26 cellular contexts compared by ENCODE assay signal in genomic region chr9:466749-467148, GRCh38. TPM values are rescaled to one million over a fixed set of nuclear protein-coding genes. Genes with fewer than 3 reads are reported as not detected.
A peak's percentile ranks its signal among the peaks of the same experiment; 100 is the strongest.
DNase-seq lines count a peak whose midpoint lies in the region; ATAC-seq, FAIRE-seq and TF ChIP-seq lines count a peak whose summit lies in the region.
"Had no signal": no experiment of that assay in that cellular context is flagged by ENCODE, and none has a peak within 500 bp of the region (broad histone marks: within the 10 kb centered on the region; RNA-seq: fewer than 3 reads in every experiment).

No MANE protein-coding gene starts in this region.

- no peak for TF ChIP-seq CTCF in H1 (IDR thresholded peaks at IDR 0.05; ENCODE audit: control extremely low read depth in 1 of 3, insufficient read depth in 1 of 3, low read depth in 1 of 3, low read length in 3 of 3)

- no peaks in the 10 kb centered on the region for H3K27me3 ChIP-seq in CD4-positive, alpha-beta memory T cell (ENCODE audit: insufficient read depth, low read length)
- H3K27me3 ChIP-seq in H1 (replicated peaks in 1 of 4; ENCODE audit: control insufficient read depth in 3 of 4, extremely low read depth in 1 of 4, insufficient read depth in 3 of 4, low read length in 3 of 4): peaks cover 0 to 5% (median 2%) of the 10 kb centered on the region in 4 experiments; a peak in 2 of 7 replicates
- H3K27me3 ChIP-seq: MG63 had no signal

- H4K20me1 ChIP-seq in H1 (replicated peaks in 1 of 2; ENCODE audit: control insufficient read depth in 1 of 2, insufficient read depth in 2 of 2, low read length in 2 of 2): no peaks in the 10 kb centered on the region

- no peak overlapping the region for H3K23ac ChIP-seq in H1 (ENCODE audit: insufficient read length)

- H3K79me2 ChIP-seq in H1 (ENCODE audit: control insufficient read depth in 1 of 2, insufficient read depth in 2 of 2, low read length in 2 of 2): peaks cover 0 to 6% of the 10 kb centered on the region in 2 experiments; a peak in 1 of 4 replicates

- H3K4me1 Mint-ChIP-seq in CD4-positive, alpha-beta memory T cell: peaks cover 17 to 28% (median 22%) of the 10 kb centered on the region in 4 donors
- peaks cover 13 to 23% (median 19%) of the 10 kb centered on the region in 3 donors for H3K4me1 Mint-ChIP-seq in IgD-negative memory B cell
- peaks cover 22% of the 10 kb centered on the region for H3K4me1 Mint-ChIP-seq in memory B cell
- H3K4me1 Mint-ChIP-seq in activated T-cell treated with anti-CD3 and anti-CD28 coated beads, Interleukin-2, amount 50 U/mL, for 72 hours (ENCODE audit: low read depth): peaks cover 40% of the 10 kb centered on the region

- no peak overlapping the region for H3K4me3 ChIP-seq in CD4-positive, alpha-beta memory T cell (ENCODE audit: low read length in 2 of 2)
- H3K4me3 ChIP-seq in H1 (ENCODE audit: extremely low read depth in 1 of 4, insufficient read depth in 2 of 4, low read depth in 3 of 4, low read length in 4 of 4): no peak overlapping the region
- H3K4me3 ChIP-seq: MG63, SK-N-MC had no signal

- H3K27ac Mint-ChIP-seq in CD4-positive, alpha-beta memory T cell: peak overlapping the region in 4 of 7 donors; percentile 25 to 81 (median 50)
- H3K27ac Mint-ChIP-seq in IgD-negative memory B cell (peak overlapping the region in 2 of 3 donors; percentile 10 to 73), memory B cell (peak overlapping the region; percentile 28)
- no peak overlapping the region for H3K27ac Mint-ChIP-seq in activated T-cell treated with anti-CD3 and anti-CD28 coated beads, Interleukin-2, amount 50 U/mL, for 72 hours
- H3K27ac Mint-ChIP-seq: B cell had no signal

- TF ChIP-seq EP300 in H1 (IDR thresholded peaks at IDR 0.05; ENCODE audit: borderline replicate concordance in 1 of 2, low read depth in 2 of 2, low read length in 2 of 2): no peak

- no peak overlapping the region for H3K4ac ChIP-seq in H1 (replicated peaks; ENCODE audit: insufficient read length, low read depth, low read length)

- no peak overlapping the region for H2BK15ac ChIP-seq in H1 (ENCODE audit: low read length)

- H2BK120ac ChIP-seq in H1 (replicated peaks; ENCODE audit: low read depth, low read length): no peak overlapping the region

- TF ChIP-seq RAD21 in H1 (IDR thresholded peaks at IDR 0.05 in 1 of 2, conservative IDR thresholded peaks at IDR 0.05 in 1 of 2; ENCODE audit: low read depth in 2 of 2, low read length in 2 of 2): no peak

- H3K9me3 ChIP-seq in CD4-positive, alpha-beta memory T cell (ENCODE audit: control insufficient read depth in 1 of 2, low read length in 2 of 2): no peaks in the 10 kb centered on the region
- 0 out of 4 replicates have a peak, but pooled peaks cover 0 to 3% of the 10 kb centered on the region in 2 experiments for H3K9me3 ChIP-seq in H1 (ENCODE audit: insufficient read depth in 2 of 2, low read depth in 1 of 2, low read length in 1 of 2)
- H3K9me3 ChIP-seq: MG63 had no signal

- H2AFZ ChIP-seq in H1 (ENCODE audit: low read length): no peak overlapping the region

- no peak overlapping the region for H3K4me2 ChIP-seq in H1 (ENCODE audit: insufficient read depth in 1 of 2, low read depth in 2 of 2, low read length in 2 of 2)

- no peak overlapping the region for H3K27ac ChIP-seq in CD4-positive, alpha-beta memory T cell (ENCODE audit: low read depth, low read length)
- no peak overlapping the region for H3K27ac ChIP-seq in H1 (ENCODE audit: low read depth, low read length)
- H3K27ac ChIP-seq: C4-2B, SK-N-MC had no signal

- H2AK5ac ChIP-seq in H1 (ENCODE audit: low read depth, low read length): no peak overlapping the region

- no peak overlapping the region for H4K5ac ChIP-seq in H1 (ENCODE audit: insufficient read length, low read depth, low read length)

- H4K91ac ChIP-seq in H1 (replicated peaks; ENCODE audit: insufficient read length, low read length): no peak overlapping the region

- intact Hi-C loops in CD4-positive, alpha-beta memory T cell (cut with micrococcal nuclease): no loop called here

- POLR2A ChIA-PET in CD4-positive, alpha-beta memory T cell (lab: Charles Lee; ENCODE audit: partially characterized antibody): interaction anchor here (0.6 to 1.1 kb wide), 2 partner anchors 38 to 58 kb away, joined by 3 to 5 read pairs; partner anchors contain the start of gene KANK1
- POLR2A ChIA-PET in H1 (lab: Charles Lee; ENCODE audit: partially characterized antibody): no interaction called here

- 90% methylated on average over 1 of the region's 1 CpG; no CpG with 5 or more reads in 1 of the 2 experiments for WGBS in H1 (ENCODE audit: extremely low coverage in 1 of 2, insufficient coverage in 1 of 2, insufficient read length in 1 of 2, insufficient replicate concordance in 2 of 2, low coverage in 1 of 2, low lambda C conversion rate in 2 of 2, missing lambda C conversion rate in 1 of 2), 2 experiments

- no peak overlapping the region for H3K9ac ChIP-seq in H1 (replicated peaks in 1 of 4; ENCODE audit: extremely low read depth in 1 of 4, low read depth in 3 of 4, low read length in 3 of 4)

- no peak overlapping the region for H2BK5ac ChIP-seq in H1 (ENCODE audit: low read depth, low read length)

- H3K79me1 ChIP-seq in H1 (ENCODE audit: low read depth, low read length): no peaks in the 10 kb centered on the region

- no peak for TF ChIP-seq POLR2A in H1 (IDR thresholded peaks at IDR 0.05; ENCODE audit: control extremely low read depth in 1 of 2, low read depth in 2 of 2, low read length in 2 of 2)

- no peak overlapping the region for H4K8ac ChIP-seq in H1 (ENCODE audit: extremely low read depth, insufficient read depth, low read length)

- no peak for ATAC-seq in memory B cell (ENCODE audit: low read depth)
- ATAC-seq in activated T-cell treated with anti-CD3 and anti-CD28 coated beads, Interleukin-2, amount 50 U/mL, for 72 hours (replicated peaks in 1 of 2): no peak
- ATAC-seq in GM18858 (IDR thresholded peaks at IDR 0.05; ENCODE audit: unreplicated experiment): no peak
- ATAC-seq: HCT116 had no signal

- peaks cover 24% of the 10 kb centered on the region for H3K36me3 ChIP-seq in CD4-positive, alpha-beta memory T cell (ENCODE audit: insufficient read depth, low read length)
- no peaks in the 10 kb centered on the region for H3K36me3 ChIP-seq in H1 (ENCODE audit: control insufficient read depth in 2 of 4, insufficient read depth in 4 of 4, low read length in 3 of 4)
- H3K36me3 ChIP-seq: MG63 had no signal

- H3K4me1 ChIP-seq in CD4-positive, alpha-beta memory T cell (ENCODE audit: insufficient read depth, low read length): peaks cover 21% of the 10 kb centered on the region
- H3K4me1 ChIP-seq in H1 (replicated peaks in 1 of 4; ENCODE audit: control insufficient read depth in 3 of 4, insufficient read depth in 4 of 4, low read length in 3 of 4): peaks cover under 1 to 12% (median 5%) of the 10 kb centered on the region in 4 experiments

- no peak overlapping the region for H3K4me3 Mint-ChIP-seq in CD4-positive, alpha-beta memory T cell
- peak overlapping the region in 1 of 4 donors; percentile 37 for H3K4me3 Mint-ChIP-seq in IgD-negative memory B cell
- H3K4me3 Mint-ChIP-seq in memory B cell: no peak overlapping the region
- H3K4me3 Mint-ChIP-seq in activated T-cell treated with anti-CD3 and anti-CD28 coated beads, Interleukin-2, amount 50 U/mL, for 72 hours: no peak overlapping the region
- H3K4me3 Mint-ChIP-seq: B cell had no signal

- peaks cover 37 to 46% of the 10 kb centered on the region in 2 donors for H3K36me3 Mint-ChIP-seq in CD4-positive, alpha-beta memory T cell
- H3K36me3 Mint-ChIP-seq in IgD-negative memory B cell: peaks cover 2% of the 10 kb centered on the region
- peaks cover 29% of the 10 kb centered on the region for H3K36me3 Mint-ChIP-seq in memory B cell
- peaks cover 5 to 19% of the 10 kb centered on the region in 2 donors for H3K36me3 Mint-ChIP-seq in activated T-cell treated with anti-CD3 and anti-CD28 coated beads, Interleukin-2, amount 50 U/mL, for 72 hours (ENCODE audit: insufficient read depth in 2 of 2)

- H2BK20ac ChIP-seq in H1 (ENCODE audit: low read length): no peak overlapping the region

- CTCF ChIA-PET in CD4-positive, alpha-beta memory T cell (lab: Charles Lee; ENCODE audit: partially characterized antibody): interaction anchor here (0.6 to 1.1 kb wide), 3 partner anchors 9 to 41 kb away, joined by 3 to 4 read pairs (median 3); no protein-coding TSS in a partner anchor
- CTCF ChIA-PET in H1 (lab: Charles Lee; ENCODE audit: partially characterized antibody): interaction anchor here (1.2 kb wide), 1 partner anchor 24 kb away, joined by 3 read pairs; no protein-coding TSS in a partner anchor

- peaks cover 9% of the 10 kb centered on the region; the same call in 1 of the 2 replicates for H3K23me2 ChIP-seq in H1 (ENCODE audit: low read depth, low read length)

- H3K56ac ChIP-seq in H1 (replicated peaks; ENCODE audit: insufficient read length, low read depth, low read length): no peak overlapping the region

- peaks cover 0 to 6% (median 0%) of the 10 kb centered on the region in 8 donors for H3K9me3 Mint-ChIP-seq in CD4-positive, alpha-beta memory T cell
- H3K9me3 Mint-ChIP-seq in IgD-negative memory B cell (no peaks in the 10 kb centered on the region), memory B cell (no peaks in the 10 kb centered on the region)
- no peaks in the 10 kb centered on the region for H3K9me3 Mint-ChIP-seq in activated T-cell treated with anti-CD3 and anti-CD28 coated beads, Interleukin-2, amount 50 U/mL, for 72 hours
- H3K9me3 Mint-ChIP-seq: CD8-positive, alpha-beta memory T cell had no signal

- no peak overlapping the region for H2BK12ac ChIP-seq in H1 (ENCODE audit: low read depth, low read length)

- no peak for DNase-seq in CD4-positive, alpha-beta memory T cell
- DNase-seq in H1 (ENCODE audit: low read depth in 1 of 2, low spot score in 2 of 2) (no peak), memory B cell (ENCODE audit: low spot score in 2 of 2) (no peak), NK-92 (lab: John Stamatoyannopoulos, UW; ENCODE audit: unreplicated experiment) (no peak)
- no peak for DNase-seq in activated T-cell treated with anti-CD3 and anti-CD28 coated beads, Interleukin-2, amount 50 U/mL, for 72 hours
- DNase-seq in activated CD8-positive, alpha-beta memory T cell treated with anti-CD3 and anti-CD28 coated beads, Interleukin-2, amount 50 U/mL, for 4 hours: no peak
- DNase-seq: CD8-positive, alpha-beta memory T cell; DMS79 treated with DMSO at 0.1 percent for 48 hours; GF-D8; KBM-7; MG63; NCI-H2029; NCI-H446; NCI-H524 treated with DMSO at 0.1 percent for 48 hours; NCI-H774; OCI-M1; SIG-M5 had no signal

- H3K27me3 Mint-ChIP-seq in CD4-positive, alpha-beta memory T cell: no peaks in the 10 kb centered on the region
- H3K27me3 Mint-ChIP-seq in IgD-negative memory B cell (no peaks in the 10 kb centered on the region), memory B cell (no peaks in the 10 kb centered on the region)
- no peaks in the 10 kb centered on the region for H3K27me3 Mint-ChIP-seq in activated T-cell treated with anti-CD3 and anti-CD28 coated beads, Interleukin-2, amount 50 U/mL, for 72 hours (ENCODE audit: low read depth)
- H3K27me3 Mint-ChIP-seq: B cell had no signal

- no peak for FAIRE-seq in H1 (lab: Jason Lieb, UNC)
- FAIRE-seq: GM12891, GM19239, RCC 7860 had no signal

- no peak overlapping the region for H3K18ac ChIP-seq in H1 (ENCODE audit: extremely low read depth, low read length)

- no peak overlapping the region for H3K14ac ChIP-seq in H1 (ENCODE audit: insufficient read length)

RNA-seq across cellular contexts. Expression of gene KANK1, which starts 37.7 kb away (rescaled TPM):
- total RNA-seq in CD4-positive, alpha-beta memory T cell: 10 to 100 TPM; 25.9 TPM
- 10 to 100 TPM in 1 of 2 donors, 1 to 10 TPM in 1; 9.1 to 17.3 TPM for polyA plus RNA-seq in CD4-positive, alpha-beta memory T cell
- 4.2 TPM for polyA plus RNA-seq in IgD-negative memory B cell
- 37.4 and 41.1 TPM in 2 replicates for total RNA-seq in H1 (2021; fragmentation: NEBNext Ultra II Directional; extraction: Animal tissue kit (Norgen Biotek cat#: 25700))
- 26.3 and 29.0 TPM in 2 replicates for polyA plus RNA-seq in H1 (2011; rRNA removed)
- 34.9 TPM for polyA plus RNA-seq in H1 (2011; cell fraction: cytosol; rRNA removed)
- 44.4 TPM for polyA plus RNA-seq in H1 (2011; cell fraction: nucleus; rRNA removed)
- polyA plus RNA-seq in H1 (2012, experiment 1 of 2): 22.7 to 27.4 TPM (median 24.1 TPM) in 4 replicates
- polyA plus RNA-seq in H1 (2012, experiment 2 of 2): 3.8 TPM
- polyA plus RNA-seq in H1 (2013, experiment 1 of 2): 13.9 TPM
- 15.6 TPM for polyA plus RNA-seq in H1 (2013, experiment 2 of 2)
- 62.9 and 71.1 TPM in 2 replicates for polyA minus RNA-seq in H1 (2011; rRNA and poly(A)+ RNA removed)
- 29.6 TPM for polyA minus RNA-seq in H1 (2011; cell fraction: cytosol; rRNA and poly(A)+ RNA removed)
- polyA minus RNA-seq in H1 (2011; cell fraction: nucleus; rRNA and poly(A)+ RNA removed): 35.4 TPM
- total RNA-seq in activated T-cell treated with anti-CD3 and anti-CD28 coated beads, Interleukin-2, amount 50 U/mL, for 72 hours: 1 to 10 TPM; 6.2 to 6.7 TPM
